In genomic region chr2:122949523-122949922, GRCh38 we compare ENCODE assay signal across 7 cellular contexts.
"Had no signal": no experiment of that assay in that cellular context is flagged by ENCODE, and none has a peak within 500 bp of the region (broad histone marks: within the 10 kb centered on the region; RNA-seq: fewer than 3 reads in every experiment).

No MANE protein-coding gene starts in this region.

- H3K4me3 ChIP-seq: K562 had no signal

- DNase-seq: IMR-90, KBM-7, KG1 had no signal

- H3K27ac ChIP-seq: HL-60, KMS-11 had no signal

- ATAC-seq: K562 had no signal

- H3K4me2 ChIP-seq: KMS-11 had no signal

- FAIRE-seq: HTR-8/SVneo had no signal

- H3K9ac ChIP-seq: KMS-11 had no signal
